Comparison of ENCODE assay signal across 1 cellular context in the genomic region with DNA sequence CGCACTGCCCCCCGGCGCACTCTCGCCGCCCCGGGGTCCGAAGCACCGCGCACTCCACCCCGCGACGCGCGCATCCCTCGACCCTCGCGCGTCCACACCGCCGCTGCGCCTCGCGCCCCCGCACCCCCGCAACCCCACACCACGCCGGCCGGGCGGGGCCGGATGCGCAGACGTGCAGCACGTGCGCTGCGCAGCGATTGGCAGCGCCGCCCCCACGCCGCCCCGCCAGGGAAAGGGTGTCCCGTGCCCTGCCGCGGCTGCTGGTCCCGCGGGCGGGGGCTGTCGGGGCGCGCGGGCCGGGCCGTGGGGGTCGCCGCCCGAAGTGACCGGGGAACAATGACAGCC.
A peak's percentile ranks its signal among the peaks of the same experiment; 100 is the strongest.
TF ChIP-seq lines count a peak whose summit lies in the region.

No MANE protein-coding gene starts in this region.

TF ChIP-seq in endothelial cell of umbilical vein, 7 proteins besides CTCF, POLR2A, EP300 and RAD21 (continued from another document):
- no peak for TF ChIP-seq JUN (IDR thresholded peaks at IDR 0.05; ENCODE audit: borderline replicate concordance, insufficient read depth, insufficient read length, low read depth)
- peak; percentile 58 for TF ChIP-seq EZH2 (IDR thresholded peaks at IDR 0.05; ENCODE audit: borderline replicate concordance, low read depth, low read length, severe bottlenecking)
